14 cellular contexts compared by ENCODE assay signal in the genomic region with DNA sequence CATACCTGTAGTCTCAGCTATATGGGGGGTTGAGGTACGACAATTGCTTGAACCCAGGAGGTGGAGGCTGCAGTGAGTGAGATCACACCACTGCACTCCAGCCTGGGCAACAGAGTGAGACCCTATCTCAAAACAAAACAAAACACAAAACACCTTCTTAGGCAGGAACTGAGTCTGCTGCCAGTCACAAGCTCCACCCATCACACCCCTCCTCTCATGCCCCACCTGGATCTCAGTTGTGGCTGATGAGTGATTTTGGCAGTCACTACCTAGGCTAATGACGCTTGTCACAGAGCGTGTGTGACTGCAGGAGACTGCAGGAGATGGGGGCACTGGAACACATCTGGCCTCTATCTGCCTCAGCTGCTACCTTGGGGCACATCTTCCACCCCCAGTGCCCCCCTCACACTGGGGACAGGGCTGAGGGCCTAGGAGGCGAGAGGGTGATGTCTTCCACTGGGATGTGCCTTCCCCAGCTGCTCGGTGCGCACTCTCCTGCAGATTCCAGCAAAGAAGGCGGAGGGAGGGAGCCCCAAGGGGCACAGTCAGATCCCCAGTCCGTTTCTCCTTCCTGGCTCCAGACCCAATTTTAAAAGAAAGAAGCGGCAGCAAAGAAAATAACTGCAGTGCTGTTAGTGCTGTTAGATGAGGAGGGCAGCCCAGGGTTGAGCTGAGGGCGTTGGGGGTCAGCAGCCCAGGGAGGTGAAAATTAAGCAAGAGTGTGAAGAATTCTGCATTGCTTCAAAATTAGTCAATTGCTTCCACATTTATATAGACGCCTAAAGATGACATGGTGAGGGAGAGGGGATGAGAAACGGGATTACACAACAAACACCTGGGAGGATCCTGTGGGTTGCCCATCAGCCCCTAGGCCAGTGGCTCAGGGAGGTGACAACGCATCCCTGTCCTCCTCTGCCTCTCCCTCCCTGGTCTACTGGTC.
DNase-seq lines count a peak whose midpoint lies in the region; ATAC-seq and TF ChIP-seq lines count a peak whose summit lies in the region.
"Had no signal": no experiment of that assay in that cellular context is flagged by ENCODE, and none has a peak within 500 bp of the region (broad histone marks: within the 10 kb centered on the region; RNA-seq: fewer than 3 reads in every experiment).

No MANE protein-coding gene starts in this region.

- 93% methylated on average over 12 of the region's 13 CpGs for WGBS in mesenchymal stem cell
- WGBS in tibial nerve, 2 donors: 52% methylated on average over 13 of the region's 13 CpGs

- no peak for TF ChIP-seq EP300 in tibial nerve (IDR thresholded peaks at IDR 0.05)

- in situ Hi-C loops in G401 (cut with HindIII; ENCODE audit: low sequenced_read_pairs): no loop called here

- peak overlapping the region; percentile 10 for H4K8ac ChIP-seq in mesenchymal stem cell (ENCODE audit: low read length)

- no peak for TF ChIP-seq CTCF in tibial nerve (IDR thresholded peaks at IDR 0.05)

- H3K36me3 ChIP-seq in mesenchymal stem cell (ENCODE audit: control insufficient read depth in 1 of 2, insufficient read depth in 2 of 2, low read depth in 1 of 2, low read length in 2 of 2) (no peaks in the 10 kb centered on the region), SJCRH30 (no peaks in the 10 kb centered on the region), tibial nerve (no peaks in the 10 kb centered on the region)
- H3K36me3 ChIP-seq: adrenal gland had no signal

- H2BK120ac ChIP-seq in mesenchymal stem cell (ENCODE audit: low read depth, low read length): no peak overlapping the region

- H3K27ac ChIP-seq in mesenchymal stem cell (ENCODE audit: low read length, poor library complexity, severe bottlenecking) (no peak overlapping the region), SJCRH30 (no peak overlapping the region), tibial nerve (peak overlapping the region in 2 of 4 donors; percentile 51 to 58)

- H3K4ac ChIP-seq in mesenchymal stem cell (ENCODE audit: low read depth in 1 of 2, low read length in 2 of 2): peak overlapping the region in 1 of 2 experiments; percentile 59

- no peaks in the 10 kb centered on the region for H3K36me3 Mint-ChIP-seq in activated naive CD8-positive, alpha-beta T cell treated with anti-CD3 and anti-CD28 coated beads, Interleukin-2, amount 50 U/mL, for 24 hours (ENCODE audit: low read depth)
- H3K36me3 Mint-ChIP-seq: natural killer cell treated with Interleukin-12 subunit alpha and Interleukin-12 subunit beta and Interleukin-15 and Interleukin-18, amount 100 ng/mL, for 72 hours had no signal

- no peak for TF ChIP-seq POLR2A in tibial nerve (IDR thresholded peaks at IDR 0.05)

- H3K9me3 Mint-ChIP-seq in activated naive CD8-positive, alpha-beta T cell treated with anti-CD3 and anti-CD28 coated beads, Interleukin-2, amount 50 U/mL, for 24 hours: no peaks in the 10 kb centered on the region
- H3K9me3 Mint-ChIP-seq: natural killer cell treated with Interleukin-12 subunit alpha and Interleukin-12 subunit beta and Interleukin-15 and Interleukin-18, amount 100 ng/mL, for 72 hours had no signal

- peaks cover 5% of the 10 kb centered on the region for H3K4me1 Mint-ChIP-seq in activated naive CD8-positive, alpha-beta T cell treated with anti-CD3 and anti-CD28 coated beads, Interleukin-2, amount 50 U/mL, for 24 hours

- H2AFZ ChIP-seq in mesenchymal stem cell (ENCODE audit: low read depth, low read length): no peak overlapping the region

- H3K27ac Mint-ChIP-seq in activated naive CD8-positive, alpha-beta T cell treated with anti-CD3 and anti-CD28 coated beads, Interleukin-2, amount 50 U/mL, for 24 hours: no peak overlapping the region
- H3K27ac Mint-ChIP-seq: natural killer cell treated with Interleukin-12 subunit alpha and Interleukin-12 subunit beta and Interleukin-15 and Interleukin-18, amount 100 ng/mL, for 72 hours had no signal

- no peak overlapping the region for H3K23ac ChIP-seq in mesenchymal stem cell (ENCODE audit: low read length in 2 of 2)

- no peak overlapping the region for H2BK5ac ChIP-seq in mesenchymal stem cell (ENCODE audit: low read depth, low read length, poor library complexity, severe bottlenecking)

- no peaks in the 10 kb centered on the region for H3K27me3 ChIP-seq in mesenchymal stem cell (ENCODE audit: control insufficient read depth in 1 of 2, insufficient read depth in 1 of 2, low read length in 2 of 2)
- no peaks in the 10 kb centered on the region for H3K27me3 ChIP-seq in SJCRH30
- no peaks in the 10 kb centered on the region for H3K27me3 ChIP-seq in tibial nerve
- H3K27me3 ChIP-seq: adrenal gland had no signal

- DNase-seq in NCI-H2029 (lab: John Stamatoyannopoulos, UW) (peak; percentile 33), NCI-H2029 treated with DMSO at 0.1 percent for 48 hours (lab: John Stamatoyannopoulos, UW) (no peak), G401 (ENCODE audit: low spot score) (peak; percentile 64), mesenchymal stem cell (no peak), NCI-H524 treated with DMSO at 0.1 percent for 48 hours (lab: John Stamatoyannopoulos, UW) (no peak), SJCRH30 (no peak), tibial nerve (ENCODE audit: low spot score in 2 of 2) (no peak)
- DNase-seq in activated naive CD8-positive, alpha-beta T cell treated with anti-CD3 and anti-CD28 coated beads, Interleukin-2, amount 50 U/mL, for 24 hours: no peak
- DNase-seq: activated CD4-positive, alpha-beta T cell treated with anti-CD3 and anti-CD28 coated beads for 4 hours; adrenal gland; foreskin melanocyte; NCI-H1092; NK-92 treated with Interleukin-12 subunit alpha and Interleukin-12 subunit beta, amount 100 ng/mL, for 24 hours had no signal

- no peak overlapping the region for H3K4me3 Mint-ChIP-seq in activated naive CD8-positive, alpha-beta T cell treated with anti-CD3 and anti-CD28 coated beads, Interleukin-2, amount 50 U/mL, for 24 hours
- H3K4me3 Mint-ChIP-seq: natural killer cell treated with Interleukin-12 subunit alpha and Interleukin-12 subunit beta and Interleukin-15 and Interleukin-18, amount 100 ng/mL, for 72 hours had no signal

- H3K18ac ChIP-seq in mesenchymal stem cell (ENCODE audit: low read depth in 1 of 2, low read length in 2 of 2): peak overlapping the region; percentile 52 to 55

- H3K4me2 ChIP-seq in mesenchymal stem cell (ENCODE audit: low read length, poor library complexity, severe bottlenecking): no peak overlapping the region

- no peaks in the 10 kb centered on the region for H3K27me3 Mint-ChIP-seq in activated naive CD8-positive, alpha-beta T cell treated with anti-CD3 and anti-CD28 coated beads, Interleukin-2, amount 50 U/mL, for 24 hours

- peak overlapping the region; percentile 35 for H4K91ac ChIP-seq in mesenchymal stem cell (ENCODE audit: low read length)

- H3K4me3 ChIP-seq in mesenchymal stem cell (ENCODE audit: insufficient read depth in 1 of 2, low read depth in 1 of 2, low read length in 2 of 2) (no peak overlapping the region), SJCRH30 (no peak overlapping the region), tibial nerve (no peak overlapping the region)
- H3K4me3 ChIP-seq: adrenal gland had no signal

- no peaks in the 10 kb centered on the region for H3K9me3 ChIP-seq in mesenchymal stem cell (ENCODE audit: control insufficient read depth, low read length)
- no peaks in the 10 kb centered on the region for H3K9me3 ChIP-seq in SJCRH30 (replicated peaks)
- no peaks in the 10 kb centered on the region for H3K9me3 ChIP-seq in tibial nerve
- H3K9me3 ChIP-seq: adrenal gland had no signal

- H3K14ac ChIP-seq in mesenchymal stem cell (ENCODE audit: low read length in 2 of 2): peak overlapping the region in 1 of 2 experiments; percentile 78

- H3K79me1 ChIP-seq in mesenchymal stem cell (replicated peaks; ENCODE audit: low read length, poor library complexity, severe bottlenecking): no peaks in the 10 kb centered on the region

- H2BK12ac ChIP-seq in mesenchymal stem cell (ENCODE audit: low read length in 2 of 2): peak overlapping the region; percentile 57 to 75

- no peak overlapping the region for H2AK5ac ChIP-seq in mesenchymal stem cell (ENCODE audit: low read length, severe bottlenecking)

- H2BK15ac ChIP-seq in mesenchymal stem cell (ENCODE audit: low read depth, poor library complexity, severe bottlenecking): no peak overlapping the region

- peak overlapping the region; percentile 33 for H3K9ac ChIP-seq in mesenchymal stem cell (ENCODE audit: low read length)

- ATAC-seq in activated naive CD8-positive, alpha-beta T cell treated with anti-CD3 and anti-CD28 coated beads, Interleukin-2, amount 50 U/mL, for 24 hours: peak; percentile 84
- ATAC-seq: natural killer cell treated with Interleukin-12 subunit alpha and Interleukin-12 subunit beta and Interleukin-15 and Interleukin-18, amount 100 ng/mL, for 72 hours had no signal

- H3K4me1 ChIP-seq in mesenchymal stem cell (ENCODE audit: control insufficient read depth, insufficient read depth, low read depth, low read length) (peaks cover 26% of the 10 kb centered on the region), SJCRH30 (peaks cover 36% of the 10 kb centered on the region), tibial nerve (peaks cover 0 to 86% (median 18%) of the 10 kb centered on the region in 4 donors)

Comparison
In these comparisons a context has a peak if more than half of its experiments do, and no peak if none do; other contexts are left out.
1. DNase-seq: peak in NCI-H2029 (single experiment) and G401 (single experiment); none in NCI-H2029 treated with DMSO at 0.1 percent for 48 hours (single experiment), activated naive CD8-positive, alpha-beta T cell treated with anti-CD3 and anti-CD28 coated beads, Interleukin-2, amount 50 U/mL, for 24 hours (single experiment), mesenchymal stem cell (single experiment), NCI-H524 treated with DMSO at 0.1 percent for 48 hours (single experiment), SJCRH30 (0 of 2) and tibial nerve (0 of 2).